10 cellular contexts compared by ENCODE assay signal in genomic region chr1:109299087-109299983, GRCh38. TPM values are rescaled to one million over a fixed set of nuclear protein-coding genes. Genes with fewer than 3 reads are reported as not detected.
DNase-seq lines count a peak whose midpoint lies in the region; ATAC-seq and TF ChIP-seq lines count a peak whose summit lies in the region.
"Had no signal": no experiment of that assay in that cellular context is flagged by ENCODE, and none has a peak within 500 bp of the region (broad histone marks: within the 10 kb centered on the region; RNA-seq: fewer than 3 reads in every experiment).

No MANE protein-coding gene starts in this region.

- peak overlapping the region; percentile 58 for H3K4me2 ChIP-seq in SK-N-SH
- H3K4me2 ChIP-seq in neural progenitor cell, result no peak overlapping the region

- no peaks in the 10 kb centered on the region for H3K9me2 ChIP-seq in SK-N-SH

- H3K4me1 Mint-ChIP-seq in neural progenitor cell, result peaks cover 15% of the 10 kb centered on the region

- H3K36me3 Mint-ChIP-seq in neural progenitor cell, result no peaks in the 10 kb centered on the region
- H3K36me3 Mint-ChIP-seq: memory B cell had no signal

- 0 out of 4 replicates have a peak, but pooled peaks of 1 of the 2 experiments have one; percentile 13 for TF ChIP-seq EP300 in SK-N-SH (IDR thresholded peaks at IDR 0.05; ENCODE audit: borderline replicate concordance in 1 of 2, low read depth in 1 of 2, low read length in 1 of 2)

- DNase-seq in AG20443 (ENCODE audit: low spot score), result peak; percentile 85
- DNase-seq in SK-N-SH, result peak; percentile 35
- peak; percentile 88 for DNase-seq in fibroblast of the aortic adventitia (ENCODE audit: low read depth)
- no peak for DNase-seq in omental fat pad (ENCODE audit: low spot score)
- no peak for DNase-seq in SHP77 treated with DMSO at 0.1 percent for 48 hours (lab: John Stamatoyannopoulos, UW)
- no peak for DNase-seq in neural progenitor cell (ENCODE audit: low spot score)
- DNase-seq: activated T-cell treated with anti-CD3 and anti-CD28 coated beads, Interleukin-2, amount 50 U/mL, for 4 hours had no signal

- H3K27me3 Mint-ChIP-seq in neural progenitor cell (ENCODE audit: insufficient read depth, low read depth), result peaks cover 7% of the 10 kb centered on the region

- peaks cover 9 to 20% of the 10 kb centered on the region in 2 experiments for H3K4me1 ChIP-seq in SK-N-SH (ENCODE audit: control insufficient read depth in 1 of 2, insufficient read depth in 2 of 2, low read depth in 1 of 2, low read length in 1 of 2)
- peaks cover 9% of the 10 kb centered on the region for H3K4me1 ChIP-seq in neural progenitor cell

- TF ChIP-seq RAD21 in SK-N-SH (IDR thresholded peaks at IDR 0.05; ENCODE audit: low read length), result no peak

- H2AFZ ChIP-seq in SK-N-SH (ENCODE audit: low read depth), result peak overlapping the region; percentile 67
- H2AFZ ChIP-seq in neural progenitor cell (replicated peaks), result no peak overlapping the region

- no peaks in the 10 kb centered on the region for H3K36me3 ChIP-seq in SK-N-SH (replicated peaks in 1 of 2; ENCODE audit: control insufficient read depth in 1 of 2, insufficient read depth in 2 of 2, low read length in 1 of 2)
- no peaks in the 10 kb centered on the region for H3K36me3 ChIP-seq in neural progenitor cell

- TF ChIP-seq CTCF in SK-N-SH (IDR thresholded peaks at IDR 0.05) (no peak), fibroblast of the aortic adventitia (IDR thresholded peaks at IDR 0.05; ENCODE audit: insufficient read depth, low read length) (no peak), omental fat pad (IDR thresholded peaks at IDR 0.05) (no peak), neural progenitor cell (IDR thresholded peaks at IDR 0.05) (no peak)

- H3K79me2 ChIP-seq in SK-N-SH (ENCODE audit: insufficient read depth) (no peaks in the 10 kb centered on the region), neural progenitor cell (ENCODE audit: low read depth) (no peaks in the 10 kb centered on the region)

- 89% methylated on average over 17 of the region's 19 CpGs for WGBS in SK-N-SH (ENCODE audit: low lambda C conversion rate)

- H3F3A ChIP-seq in SK-N-SH (replicated peaks; ENCODE audit: insufficient read depth) (peaks cover 9% of the 10 kb centered on the region), neural progenitor cell (ENCODE audit: low read depth) (no peaks in the 10 kb centered on the region)

- H4K20me1 ChIP-seq in SK-N-SH (ENCODE audit: insufficient read depth) (no peaks in the 10 kb centered on the region), neural progenitor cell (ENCODE audit: low read depth) (no peaks in the 10 kb centered on the region)

- no peaks in the 10 kb centered on the region for H3K27me3 ChIP-seq in SK-N-SH (ENCODE audit: insufficient read depth)
- H3K27me3 ChIP-seq in neural progenitor cell, result no peaks in the 10 kb centered on the region

- POLR2A ChIA-PET in SK-N-SH (lab: Yijun Ruan, JAX), result no interaction called here

- ATAC-seq in omental fat pad (ENCODE audit: low FRiP score) (peak; percentile 52), GM19035 (IDR thresholded peaks at IDR 0.05; ENCODE audit: unreplicated experiment) (no peak), GM19463 (IDR thresholded peaks at IDR 0.05; ENCODE audit: unreplicated experiment) (no peak)
- ATAC-seq: activated T-cell treated with anti-CD3 and anti-CD28 coated beads, Interleukin-2, amount 50 U/mL, for 4 hours had no signal

- CTCF ChIA-PET in SK-N-SH (lab: Yijun Ruan, JAX), result interaction anchor here (1.6 kb wide), 1 partner anchor 233 kb away, joined by 4 read pairs; no protein-coding TSS in a partner anchor

- H3K4me3 ChIP-seq in SK-N-SH (ENCODE audit: low read depth in 2 of 2, low read length in 1 of 2), result no peak overlapping the region
- no peak overlapping the region for H3K4me3 ChIP-seq in fibroblast of the aortic adventitia (ENCODE audit: low read depth, low read length)
- no peak overlapping the region for H3K4me3 ChIP-seq in neural progenitor cell

- H3K9me3 Mint-ChIP-seq in neural progenitor cell, result peaks cover 3% of the 10 kb centered on the region
- H3K9me3 Mint-ChIP-seq: activated T-cell treated with anti-CD3 and anti-CD28 coated beads, Interleukin-2, amount 50 U/mL, for 4 hours; memory B cell had no signal

- H3K9me3 ChIP-seq in SK-N-SH (no peaks in the 10 kb centered on the region), neural progenitor cell (ENCODE audit: low read depth) (no peaks in the 10 kb centered on the region)

- H3K27ac Mint-ChIP-seq in neural progenitor cell, result no peak overlapping the region
- H3K27ac Mint-ChIP-seq: memory B cell had no signal

- no peak overlapping the region; the same call in 1 of the 2 replicates for H3K9ac ChIP-seq in SK-N-SH
- H3K9ac ChIP-seq in neural progenitor cell, result no peak overlapping the region

- no peak overlapping the region for H3K4me3 Mint-ChIP-seq in neural progenitor cell
- H3K4me3 Mint-ChIP-seq: activated T-cell treated with anti-CD3 and anti-CD28 coated beads, Interleukin-2, amount 50 U/mL, for 4 hours; memory B cell had no signal

- H3K27ac ChIP-seq in SK-N-SH (ENCODE audit: low read depth in 2 of 2, low read length in 1 of 2) (peak overlapping the region; percentile 70 to 85), neural progenitor cell (no peak overlapping the region)

TF ChIP-seq in SK-N-SH, 30 proteins besides CTCF, POLR2A, EP300 and RAD21:
- no peak for TF ChIP-seq PBX3 (IDR thresholded peaks at IDR 0.05)
- TF ChIP-seq NFIC (IDR thresholded peaks at IDR 0.05; ENCODE audit: borderline replicate concordance), result peak; percentile 20; the same call in 1 of the 2 replicates
- peak; percentile 48 for TF ChIP-seq GATA2 (CRISPR knock-in tag; IDR thresholded peaks at IDR 0.05)
- 0 out of 2 replicates have a peak, but pooled peaks have one; percentile 35 for TF ChIP-seq TEAD4 (IDR thresholded peaks at IDR 0.05; ENCODE audit: borderline replicate concordance, insufficient read depth)
- no peak for TF ChIP-seq REST (IDR thresholded peaks at IDR 0.05; ENCODE audit: low read depth, low read length)
- peak; percentile 57; the same call in 1 of the 2 replicates for TF ChIP-seq MAX (IDR thresholded peaks at IDR 0.05; ENCODE audit: low read depth)
- 0 out of 2 replicates have a peak, but pooled peaks have one; percentile 33 for TF ChIP-seq TCF12 (IDR thresholded peaks at IDR 0.05)

RNA-seq across cellular contexts. Expression of gene MYBPHL, which starts 7.5 kb away (rescaled TPM):
- polyA plus RNA-seq in SK-N-SH (2012; rRNA removed), result 0.07 TPM in 1 of 2 replicates, not detected in the other
- polyA plus RNA-seq in SK-N-SH (2012; cell fraction: cytosol; rRNA removed), result 0.03 and 0.04 TPM in 2 replicates
- 0.06 and 0.63 TPM in 2 replicates for polyA plus RNA-seq in SK-N-SH (2012; cell fraction: nucleus; rRNA removed)
- total RNA-seq in fibroblast of the aortic adventitia (ENCODE audit: low replicate concordance), result not detected in 2 replicates
- total RNA-seq in omental fat pad, result not detected
- not detected in 2 replicates for total RNA-seq in neural progenitor cell (ENCODE audit: low replicate concordance)
- total RNA-seq: activated T-cell treated with anti-CD3 and anti-CD28 coated beads, Interleukin-2, amount 50 U/mL, for 4 hours had no signal

RNA-seq across cellular contexts. Expression of gene PSRC1, which starts 16.4 kb away (rescaled TPM):
- polyA plus RNA-seq in SK-N-SH (2012; rRNA removed), result 19.4 and 20.3 TPM in 2 replicates
- 8.7 and 10.6 TPM in 2 replicates for polyA plus RNA-seq in SK-N-SH (2012; cell fraction: cytosol; rRNA removed)
- polyA plus RNA-seq in SK-N-SH (2012; cell fraction: nucleus; rRNA removed), result 69.0 and 95.3 TPM in 2 replicates
- total RNA-seq in fibroblast of the aortic adventitia (ENCODE audit: low replicate concordance) (10.0 and 19.0 TPM in 2 replicates), omental fat pad (1 to 10 TPM; 1.7 to 8.7 (median 2.1) TPM), neural progenitor cell (ENCODE audit: low replicate concordance) (78.1 and 134 TPM in 2 replicates)

RNA-seq across cellular contexts. Expression of gene CELSR2, which starts 50.0 kb away (rescaled TPM):
- polyA plus RNA-seq in SK-N-SH (2012; rRNA removed), result 1.7 and 3.5 TPM in 2 replicates
- polyA plus RNA-seq in SK-N-SH (2012; cell fraction: cytosol; rRNA removed), result 2.0 and 3.3 TPM in 2 replicates
- polyA plus RNA-seq in SK-N-SH (2012; cell fraction: nucleus; rRNA removed), result 9.3 and 12.7 TPM in 2 replicates
- total RNA-seq in fibroblast of the aortic adventitia (ENCODE audit: low replicate concordance) (0.36 and 0.90 TPM in 2 replicates), omental fat pad (1 to 10 TPM; 1.6 to 2.6 (median 1.9) TPM), neural progenitor cell (ENCODE audit: low replicate concordance) (11.1 and 26.5 TPM in 2 replicates)

Comparison
In these comparisons a context has a peak if more than half of its experiments do, and no peak if none do; other contexts are left out.
1. DNase-seq: peak in AG20443 (single experiment), SK-N-SH (single experiment) and fibroblast of the aortic adventitia (single experiment); none in omental fat pad (single experiment), SHP77 treated with DMSO at 0.1 percent for 48 hours (single experiment) and neural progenitor cell (single experiment).